ENCODE assay signal across 2 cellular contexts in the genomic region with DNA sequence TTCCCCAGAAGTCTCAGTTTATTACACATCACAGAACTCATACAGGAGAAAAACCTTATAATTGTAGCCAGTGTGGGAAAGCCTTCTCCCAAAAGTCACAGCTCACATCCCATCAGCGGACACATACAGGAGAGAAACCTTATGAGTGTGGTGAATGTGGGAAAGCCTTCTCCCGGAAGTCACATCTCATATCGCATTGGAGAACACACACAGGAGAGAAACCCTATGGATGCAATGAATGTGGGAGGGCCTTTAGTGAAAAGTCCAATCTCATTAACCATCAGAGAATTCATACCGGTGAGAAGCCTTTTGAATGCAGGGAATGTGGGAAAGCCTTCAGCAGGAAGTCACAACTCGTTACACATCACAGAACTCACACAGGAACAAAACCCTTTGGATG.
TF ChIP-seq lines count a peak whose summit lies in the region.

No MANE protein-coding gene starts in this region.

TF ChIP-seq in A549, 52 proteins besides CTCF, POLR2A, EP300 and RAD21 (continued from another document):
- no peak for TF ChIP-seq SREBF2 (IDR thresholded peaks at IDR 0.05)
- TF ChIP-seq, protein P1, sequence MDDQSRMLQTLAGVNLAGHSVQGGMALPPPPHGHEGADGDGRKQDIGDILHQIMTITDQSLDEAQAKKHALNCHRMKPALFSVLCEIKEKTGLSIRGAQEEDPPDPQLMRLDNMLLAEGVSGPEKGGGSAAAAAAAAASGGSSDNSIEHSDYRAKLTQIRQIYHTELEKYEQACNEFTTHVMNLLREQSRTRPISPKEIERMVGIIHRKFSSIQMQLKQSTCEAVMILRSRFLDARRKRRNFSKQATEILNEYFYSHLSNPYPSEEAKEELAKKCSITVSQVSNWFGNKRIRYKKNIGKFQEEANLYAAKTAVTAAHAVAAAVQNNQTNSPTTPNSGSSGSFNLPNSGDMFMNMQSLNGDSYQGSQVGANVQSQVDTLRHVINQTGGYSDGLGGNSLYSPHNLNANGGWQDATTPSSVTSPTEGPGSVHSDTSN (IDR thresholded peaks at IDR 0.05), result no peak

TF ChIP-seq in GM12891, 5 proteins besides CTCF, POLR2A, EP300 and RAD21 (continued from another document):
- TF ChIP-seq PAX5 (IDR thresholded peaks at IDR 0.05; ENCODE audit: insufficient read depth, low read length, severe bottlenecking) (no peak), SPI1 (IDR thresholded peaks at IDR 0.05; ENCODE audit: low read depth, low read length) (no peak), POU2F2 (IDR thresholded peaks at IDR 0.05; ENCODE audit: low read depth, low read length) (no peak)
TF ChIP-seq in GM12891: peak in this region for 0.
